1 cellular context compared by ENCODE assay signal in genomic region chr11:119728651-119729580, GRCh38.
TF ChIP-seq lines count a peak whose summit lies in the region.

TSS of gene NECTIN1 (minus strand) at chr11:119729200. CDS start at chr11:119728553, 647 bp downstream.

TF ChIP-seq in K562, 482 proteins besides CTCF, POLR2A, EP300 and RAD21 (continued from another document and continues in another):
- TF ChIP-seq, protein P1, sequence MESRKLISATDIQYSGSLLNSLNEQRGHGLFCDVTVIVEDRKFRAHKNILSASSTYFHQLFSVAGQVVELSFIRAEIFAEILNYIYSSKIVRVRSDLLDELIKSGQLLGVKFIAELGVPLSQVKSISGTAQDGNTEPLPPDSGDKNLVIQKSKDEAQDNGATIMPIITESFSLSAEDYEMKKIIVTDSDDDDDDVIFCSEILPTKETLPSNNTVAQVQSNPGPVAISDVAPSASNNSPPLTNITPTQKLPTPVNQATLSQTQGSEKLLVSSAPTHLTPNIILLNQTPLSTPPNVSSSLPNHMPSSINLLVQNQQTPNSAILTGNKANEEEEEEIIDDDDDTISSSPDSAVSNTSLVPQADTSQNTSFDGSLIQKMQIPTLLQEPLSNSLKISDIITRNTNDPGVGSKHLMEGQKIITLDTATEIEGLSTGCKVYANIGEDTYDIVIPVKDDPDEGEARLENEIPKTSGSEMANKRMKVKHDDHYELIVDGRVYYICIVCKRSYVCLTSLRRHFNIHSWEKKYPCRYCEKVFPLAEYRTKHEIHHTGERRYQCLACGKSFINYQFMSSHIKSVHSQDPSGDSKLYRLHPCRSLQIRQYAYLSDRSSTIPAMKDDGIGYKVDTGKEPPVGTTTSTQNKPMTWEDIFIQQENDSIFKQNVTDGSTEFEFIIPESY (CRISPR knock-in tag; IDR thresholded peaks at IDR 0.05): no peak
- peak; percentile 71; the same call in 1 of the 2 replicates for TF ChIP-seq MTA3 (IDR thresholded peaks at IDR 0.05; ENCODE audit: borderline replicate concordance)
- no peak for TF ChIP-seq SMARCC2 (IDR thresholded peaks at IDR 0.05; ENCODE audit: low read depth)
- TF ChIP-seq, protein P2, sequence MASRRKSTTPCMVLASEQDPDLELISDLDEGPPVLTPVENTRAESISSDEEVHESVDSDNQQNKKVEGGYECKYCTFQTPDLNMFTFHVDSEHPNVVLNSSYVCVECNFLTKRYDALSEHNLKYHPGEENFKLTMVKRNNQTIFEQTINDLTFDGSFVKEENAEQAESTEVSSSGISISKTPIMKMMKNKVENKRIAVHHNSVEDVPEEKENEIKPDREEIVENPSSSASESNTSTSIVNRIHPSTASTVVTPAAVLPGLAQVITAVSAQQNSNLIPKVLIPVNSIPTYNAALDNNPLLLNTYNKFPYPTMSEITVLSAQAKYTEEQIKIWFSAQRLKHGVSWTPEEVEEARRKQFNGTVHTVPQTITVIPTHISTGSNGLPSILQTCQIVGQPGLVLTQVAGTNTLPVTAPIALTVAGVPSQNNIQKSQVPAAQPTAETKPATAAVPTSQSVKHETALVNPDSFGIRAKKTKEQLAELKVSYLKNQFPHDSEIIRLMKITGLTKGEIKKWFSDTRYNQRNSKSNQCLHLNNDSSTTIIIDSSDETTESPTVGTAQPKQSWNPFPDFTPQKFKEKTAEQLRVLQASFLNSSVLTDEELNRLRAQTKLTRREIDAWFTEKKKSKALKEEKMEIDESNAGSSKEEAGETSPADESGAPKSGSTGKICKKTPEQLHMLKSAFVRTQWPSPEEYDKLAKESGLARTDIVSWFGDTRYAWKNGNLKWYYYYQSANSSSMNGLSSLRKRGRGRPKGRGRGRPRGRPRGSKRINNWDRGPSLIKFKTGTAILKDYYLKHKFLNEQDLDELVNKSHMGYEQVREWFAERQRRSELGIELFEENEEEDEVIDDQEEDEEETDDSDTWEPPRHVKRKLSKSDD (conservative IDR thresholded peaks at IDR 0.05; ENCODE audit: low read length): no peak
- TF ChIP-seq ZFP30 (CRISPR knock-in tag; IDR thresholded peaks at IDR 0.05; ENCODE audit: borderline replicate concordance): no peak
- TF ChIP-seq MIER1 (IDR thresholded peaks at IDR 0.05; ENCODE audit: low read depth): no peak
- TF ChIP-seq LARP7 (IDR thresholded peaks at IDR 0.05): no peak
- no peak for TF ChIP-seq ZNF311 (CRISPR knock-in tag; IDR thresholded peaks at IDR 0.05)
- TF ChIP-seq ZNF445 (CRISPR knock-in tag; IDR thresholded peaks at IDR 0.05; ENCODE audit: low read depth): no peak
- no peak for TF ChIP-seq NONO (IDR thresholded peaks at IDR 0.05; ENCODE audit: low read depth in 2 of 2, low read length in 1 of 2)
- TF ChIP-seq TRIM24 (IDR thresholded peaks at IDR 0.05): no peak
- TF ChIP-seq TAF9B (IDR thresholded peaks at IDR 0.05; ENCODE audit: partially characterized antibody): no peak
- no peak for TF ChIP-seq RUNX1 (IDR thresholded peaks at IDR 0.05; ENCODE audit: low read depth)
- TF ChIP-seq, protein P3, sequence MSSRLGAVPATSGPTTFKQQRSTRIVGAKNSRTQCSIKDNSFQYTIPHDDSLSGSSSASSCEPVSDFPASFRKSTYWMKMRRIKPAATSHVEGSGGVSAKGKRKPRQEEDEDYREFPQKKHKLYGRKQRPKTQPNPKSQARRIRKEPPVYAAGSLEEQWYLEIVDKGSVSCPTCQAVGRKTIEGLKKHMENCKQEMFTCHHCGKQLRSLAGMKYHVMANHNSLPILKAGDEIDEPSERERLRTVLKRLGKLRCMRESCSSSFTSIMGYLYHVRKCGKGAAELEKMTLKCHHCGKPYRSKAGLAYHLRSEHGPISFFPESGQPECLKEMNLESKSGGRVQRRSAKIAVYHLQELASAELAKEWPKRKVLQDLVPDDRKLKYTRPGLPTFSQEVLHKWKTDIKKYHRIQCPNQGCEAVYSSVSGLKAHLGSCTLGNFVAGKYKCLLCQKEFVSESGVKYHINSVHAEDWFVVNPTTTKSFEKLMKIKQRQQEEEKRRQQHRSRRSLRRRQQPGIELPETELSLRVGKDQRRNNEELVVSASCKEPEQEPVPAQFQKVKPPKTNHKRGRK (tag; IDR thresholded peaks at IDR 0.05): no peak
- TF ChIP-seq ATF7 (IDR thresholded peaks at IDR 0.05): peak; percentile 81
- TF ChIP-seq MAZ (CRISPR knock-in tag; conservative IDR thresholded peaks at IDR 0.05 in 1 of 2, IDR thresholded peaks at IDR 0.05 in 1 of 2): peak; percentile 88 to 92
- TF ChIP-seq, protein P4, sequence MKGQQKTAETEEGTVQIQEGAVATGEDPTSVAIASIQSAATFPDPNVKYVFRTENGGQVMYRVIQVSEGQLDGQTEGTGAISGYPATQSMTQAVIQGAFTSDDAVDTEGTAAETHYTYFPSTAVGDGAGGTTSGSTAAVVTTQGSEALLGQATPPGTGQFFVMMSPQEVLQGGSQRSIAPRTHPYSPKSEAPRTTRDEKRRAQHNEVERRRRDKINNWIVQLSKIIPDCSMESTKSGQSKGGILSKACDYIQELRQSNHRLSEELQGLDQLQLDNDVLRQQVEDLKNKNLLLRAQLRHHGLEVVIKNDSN (CRISPR knock-in tag; IDR thresholded peaks at IDR 0.05): no peak
- TF ChIP-seq KLF16 (IDR thresholded peaks at IDR 0.05): 0 out of 2 replicates have a peak, but pooled peaks have one; percentile 15
- no peak for TF ChIP-seq KDM4B (IDR thresholded peaks at IDR 0.05; ENCODE audit: borderline replicate concordance in 2 of 2, low read depth in 1 of 2)
- no peak for TF ChIP-seq SIN3B (IDR thresholded peaks at IDR 0.05; ENCODE audit: low read depth)
- peak; percentile 63; the same call in 1 of the 2 replicates for TF ChIP-seq L3MBTL2 (IDR thresholded peaks at IDR 0.05)
- TF ChIP-seq CBX5 (IDR thresholded peaks at IDR 0.05; ENCODE audit: borderline replicate concordance, low read depth): no peak
- TF ChIP-seq KLF13 (tag; IDR thresholded peaks at IDR 0.05; ENCODE audit: borderline replicate concordance, low read depth): no peak
- no peak for TF ChIP-seq SRSF7 (optimal IDR thresholded peaks at IDR 0.05; ENCODE audit: low read depth, low read length)
- TF ChIP-seq DACH1 (IDR thresholded peaks at IDR 0.05; ENCODE audit: partially characterized antibody): peak; percentile 38
- TF ChIP-seq YBX1 (IDR thresholded peaks at IDR 0.05): no peak
- TF ChIP-seq TEAD2 (tag; IDR thresholded peaks at IDR 0.05): no peak
- peak in 1 of 3 experiments; percentile 7 for TF ChIP-seq YY1 (IDR thresholded peaks at IDR 0.05; ENCODE audit: borderline replicate concordance in 1 of 3, control insufficient read depth in 1 of 3, extremely low read depth in 1 of 3, insufficient read depth in 3 of 3, insufficient read length in 1 of 3, insufficient replicate concordance in 2 of 3, low read depth in 1 of 3, low read length in 2 of 3)
- TF ChIP-seq, protein P5, sequence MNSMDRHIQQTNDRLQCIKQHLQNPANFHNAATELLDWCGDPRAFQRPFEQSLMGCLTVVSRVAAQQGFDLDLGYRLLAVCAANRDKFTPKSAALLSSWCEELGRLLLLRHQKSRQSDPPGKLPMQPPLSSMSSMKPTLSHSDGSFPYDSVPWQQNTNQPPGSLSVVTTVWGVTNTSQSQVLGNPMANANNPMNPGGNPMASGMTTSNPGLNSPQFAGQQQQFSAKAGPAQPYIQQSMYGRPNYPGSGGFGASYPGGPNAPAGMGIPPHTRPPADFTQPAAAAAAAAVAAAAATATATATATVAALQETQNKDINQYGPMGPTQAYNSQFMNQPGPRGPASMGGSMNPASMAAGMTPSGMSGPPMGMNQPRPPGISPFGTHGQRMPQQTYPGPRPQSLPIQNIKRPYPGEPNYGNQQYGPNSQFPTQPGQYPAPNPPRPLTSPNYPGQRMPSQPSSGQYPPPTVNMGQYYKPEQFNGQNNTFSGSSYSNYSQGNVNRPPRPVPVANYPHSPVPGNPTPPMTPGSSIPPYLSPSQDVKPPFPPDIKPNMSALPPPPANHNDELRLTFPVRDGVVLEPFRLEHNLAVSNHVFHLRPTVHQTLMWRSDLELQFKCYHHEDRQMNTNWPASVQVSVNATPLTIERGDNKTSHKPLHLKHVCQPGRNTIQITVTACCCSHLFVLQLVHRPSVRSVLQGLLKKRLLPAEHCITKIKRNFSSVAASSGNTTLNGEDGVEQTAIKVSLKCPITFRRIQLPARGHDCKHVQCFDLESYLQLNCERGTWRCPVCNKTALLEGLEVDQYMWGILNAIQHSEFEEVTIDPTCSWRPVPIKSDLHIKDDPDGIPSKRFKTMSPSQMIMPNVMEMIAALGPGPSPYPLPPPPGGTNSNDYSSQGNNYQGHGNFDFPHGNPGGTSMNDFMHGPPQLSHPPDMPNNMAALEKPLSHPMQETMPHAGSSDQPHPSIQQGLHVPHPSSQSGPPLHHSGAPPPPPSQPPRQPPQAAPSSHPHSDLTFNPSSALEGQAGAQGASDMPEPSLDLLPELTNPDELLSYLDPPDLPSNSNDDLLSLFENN (IDR thresholded peaks at IDR 0.05; ENCODE audit: low read depth in 2 of 2, low read length in 2 of 2): no peak
- no peak for TF ChIP-seq ZNF444 (CRISPR knock-in tag; IDR thresholded peaks at IDR 0.05)
- TF ChIP-seq SNAPC5 (CRISPR knock-in tag; IDR thresholded peaks at IDR 0.05): no peak
- no peak for TF ChIP-seq BRF1 (IDR thresholded peaks at IDR 0.05; ENCODE audit: borderline replicate concordance, extremely low read depth, insufficient read length)
- TF ChIP-seq, protein P6, sequence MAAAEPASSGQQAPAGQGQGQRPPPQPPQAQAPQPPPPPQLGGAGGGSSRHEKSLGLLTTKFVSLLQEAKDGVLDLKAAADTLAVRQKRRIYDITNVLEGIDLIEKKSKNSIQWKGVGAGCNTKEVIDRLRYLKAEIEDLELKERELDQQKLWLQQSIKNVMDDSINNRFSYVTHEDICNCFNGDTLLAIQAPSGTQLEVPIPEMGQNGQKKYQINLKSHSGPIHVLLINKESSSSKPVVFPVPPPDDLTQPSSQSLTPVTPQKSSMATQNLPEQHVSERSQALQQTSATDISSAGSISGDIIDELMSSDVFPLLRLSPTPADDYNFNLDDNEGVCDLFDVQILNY (CRISPR knock-in tag; IDR thresholded peaks at IDR 0.05): no peak
- no peak for TF ChIP-seq HDAC6 (IDR thresholded peaks at IDR 0.05; ENCODE audit: low read depth, low read length)
- no peak for TF ChIP-seq SMARCE1 (IDR thresholded peaks at IDR 0.05)
- no peak for TF ChIP-seq NFE2 (IDR thresholded peaks at IDR 0.05; ENCODE audit: low read depth)
- no peak for TF ChIP-seq NR0B1 (IDR thresholded peaks at IDR 0.05; ENCODE audit: partially characterized antibody)
- TF ChIP-seq, protein P7, sequence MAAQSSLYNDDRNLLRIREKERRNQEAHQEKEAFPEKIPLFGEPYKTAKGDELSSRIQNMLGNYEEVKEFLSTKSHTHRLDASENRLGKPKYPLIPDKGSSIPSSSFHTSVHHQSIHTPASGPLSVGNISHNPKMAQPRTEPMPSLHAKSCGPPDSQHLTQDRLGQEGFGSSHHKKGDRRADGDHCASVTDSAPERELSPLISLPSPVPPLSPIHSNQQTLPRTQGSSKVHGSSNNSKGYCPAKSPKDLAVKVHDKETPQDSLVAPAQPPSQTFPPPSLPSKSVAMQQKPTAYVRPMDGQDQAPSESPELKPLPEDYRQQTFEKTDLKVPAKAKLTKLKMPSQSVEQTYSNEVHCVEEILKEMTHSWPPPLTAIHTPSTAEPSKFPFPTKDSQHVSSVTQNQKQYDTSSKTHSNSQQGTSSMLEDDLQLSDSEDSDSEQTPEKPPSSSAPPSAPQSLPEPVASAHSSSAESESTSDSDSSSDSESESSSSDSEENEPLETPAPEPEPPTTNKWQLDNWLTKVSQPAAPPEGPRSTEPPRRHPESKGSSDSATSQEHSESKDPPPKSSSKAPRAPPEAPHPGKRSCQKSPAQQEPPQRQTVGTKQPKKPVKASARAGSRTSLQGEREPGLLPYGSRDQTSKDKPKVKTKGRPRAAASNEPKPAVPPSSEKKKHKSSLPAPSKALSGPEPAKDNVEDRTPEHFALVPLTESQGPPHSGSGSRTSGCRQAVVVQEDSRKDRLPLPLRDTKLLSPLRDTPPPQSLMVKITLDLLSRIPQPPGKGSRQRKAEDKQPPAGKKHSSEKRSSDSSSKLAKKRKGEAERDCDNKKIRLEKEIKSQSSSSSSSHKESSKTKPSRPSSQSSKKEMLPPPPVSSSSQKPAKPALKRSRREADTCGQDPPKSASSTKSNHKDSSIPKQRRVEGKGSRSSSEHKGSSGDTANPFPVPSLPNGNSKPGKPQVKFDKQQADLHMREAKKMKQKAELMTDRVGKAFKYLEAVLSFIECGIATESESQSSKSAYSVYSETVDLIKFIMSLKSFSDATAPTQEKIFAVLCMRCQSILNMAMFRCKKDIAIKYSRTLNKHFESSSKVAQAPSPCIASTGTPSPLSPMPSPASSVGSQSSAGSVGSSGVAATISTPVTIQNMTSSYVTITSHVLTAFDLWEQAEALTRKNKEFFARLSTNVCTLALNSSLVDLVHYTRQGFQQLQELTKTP (IDR thresholded peaks at IDR 0.05; ENCODE audit: low read depth in 1 of 2, partially characterized antibody in 2 of 2): no peak
- no peak for TF ChIP-seq SMAD1 (IDR thresholded peaks at IDR 0.05; ENCODE audit: low read depth, low read length, partially characterized antibody)
- TF ChIP-seq ATF1 (CRISPR knock-in tag; IDR thresholded peaks at IDR 0.05): no peak
- TF ChIP-seq ATF1 (tag; IDR thresholded peaks at IDR 0.05): peak; percentile 88
- 0 out of 2 replicates have a peak, but pooled peaks have one; percentile 23 for TF ChIP-seq SP1 (CRISPR knock-in tag; IDR thresholded peaks at IDR 0.05)
- TF ChIP-seq ZSCAN32 (CRISPR knock-in tag; IDR thresholded peaks at IDR 0.05): no peak
- TF ChIP-seq SP2 (IDR thresholded peaks at IDR 0.05; ENCODE audit: extremely low read depth, low read depth, low read length, poor library complexity, severe bottlenecking): no peak
- TF ChIP-seq RB1 (IDR thresholded peaks at IDR 0.05; ENCODE audit: low read depth): peak; percentile 91
- no peak for TF ChIP-seq HES1 (IDR thresholded peaks at IDR 0.05; ENCODE audit: low read depth)
- TF ChIP-seq, protein P8, sequence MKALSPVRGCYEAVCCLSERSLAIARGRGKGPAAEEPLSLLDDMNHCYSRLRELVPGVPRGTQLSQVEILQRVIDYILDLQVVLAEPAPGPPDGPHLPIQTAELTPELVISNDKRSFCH (CRISPR knock-in tag; IDR thresholded peaks at IDR 0.05): no peak
- TF ChIP-seq, protein P8 (tag; IDR thresholded peaks at IDR 0.05): no peak
- no peak for TF ChIP-seq ARHGAP35 (IDR thresholded peaks at IDR 0.05; ENCODE audit: partially characterized antibody)
- TF ChIP-seq ZNF140 (CRISPR knock-in tag; IDR thresholded peaks at IDR 0.05): no peak
- no peak for TF ChIP-seq PTRF (tag; IDR thresholded peaks at IDR 0.05)
